1 cellular context compared by ENCODE assay signal in genomic region chr22:41397143-41397811, GRCh38.
A peak's percentile ranks its signal among the peaks of the same experiment; 100 is the strongest.
TF ChIP-seq lines count a peak whose summit lies in the region.

No MANE protein-coding gene starts in this region.

TF ChIP-seq in HepG2, 621 proteins besides CTCF, POLR2A, EP300 and RAD21 (continued from another document and continues in another):
- TF ChIP-seq ZNF788 (CRISPR knock-in tag; IDR thresholded peaks at IDR 0.05; ENCODE audit: borderline replicate concordance) (peak; percentile 56; the same call in 1 of the 2 replicates), RCOR2 (CRISPR knock-in tag; IDR thresholded peaks at IDR 0.05) (0 out of 2 replicates have a peak, but pooled peaks have one; percentile 22), STAG1 (CRISPR knock-in tag; IDR thresholded peaks at IDR 0.05) (peak; percentile 22; the same call in 1 of the 2 replicates), ZNF616 (CRISPR knock-in tag; IDR thresholded peaks at IDR 0.05; ENCODE audit: low read depth) (no peak), HIVEP1 (CRISPR knock-in tag; IDR thresholded peaks at IDR 0.05) (peak; percentile 95), ZNF574 (CRISPR knock-in tag; IDR thresholded peaks at IDR 0.05) (peak; percentile 52; the same call in 1 of the 2 replicates), ISX (CRISPR knock-in tag; conservative IDR thresholded peaks at IDR 0.05) (no peak), ZNF510 (CRISPR knock-in tag; IDR thresholded peaks at IDR 0.05; ENCODE audit: low read depth) (0 out of 2 replicates have a peak, but pooled peaks have one; percentile 37), PHF21A (CRISPR knock-in tag; IDR thresholded peaks at IDR 0.05) (peak; percentile 97), ZNF34 (CRISPR knock-in tag; IDR thresholded peaks at IDR 0.05; ENCODE audit: borderline replicate concordance) (0 out of 2 replicates have a peak, but pooled peaks have one; percentile 44), ZBTB7B (CRISPR knock-in tag; IDR thresholded peaks at IDR 0.05) (peak; percentile 68), ZKSCAN5 (CRISPR knock-in tag; IDR thresholded peaks at IDR 0.05) (no peak), SMAD1 (CRISPR knock-in tag; IDR thresholded peaks at IDR 0.05; ENCODE audit: borderline replicate concordance, low read depth) (peak; percentile 49; the same call in 1 of the 2 replicates), MEIS2 (CRISPR knock-in tag; IDR thresholded peaks at IDR 0.05) (peak; percentile 21; the same call in 1 of the 2 replicates), RBFOX2 (IDR thresholded peaks at IDR 0.05; ENCODE audit: low read depth, low read length) (peak; percentile 18; the same call in 1 of the 2 replicates), ZNF350 (CRISPR knock-in tag; IDR thresholded peaks at IDR 0.05; ENCODE audit: borderline replicate concordance, low read depth) (peak; percentile 62; the same call in 1 of the 2 replicates), GZF1 (CRISPR knock-in tag; IDR thresholded peaks at IDR 0.05) (0 out of 2 replicates have a peak, but pooled peaks have one; percentile 5), KLF16 (CRISPR knock-in tag; IDR thresholded peaks at IDR 0.05) (peak in 1 of 2 experiments; percentile 52; a peak in 1 of 4 replicates), EEA1 (CRISPR knock-in tag; IDR thresholded peaks at IDR 0.05; ENCODE audit: borderline replicate concordance) (0 out of 2 replicates have a peak, but pooled peaks have one; percentile 35), MXI1 (IDR thresholded peaks at IDR 0.05; ENCODE audit: borderline replicate concordance, low read depth, low read length) (peak; percentile 77; the same call in 2 of the 3 replicates), IRF2 (CRISPR knock-in tag; IDR thresholded peaks at IDR 0.05) (peak; percentile 61; the same call in 1 of the 2 replicates), HDAC2 (CRISPR knock-in tag; IDR thresholded peaks at IDR 0.05) (peak; percentile 83; the same call in 1 of the 2 replicates), NFYB (CRISPR knock-in tag; IDR thresholded peaks at IDR 0.05) (peak; percentile 65), NRL (CRISPR knock-in tag; IDR thresholded peaks at IDR 0.05; ENCODE audit: borderline replicate concordance) (0 out of 2 replicates have a peak, but pooled peaks have one; percentile 13), FOXO1 (CRISPR knock-in tag; IDR thresholded peaks at IDR 0.05) (peak; percentile 88), FOXP1 (IDR thresholded peaks at IDR 0.05) (no peak), FOXP1 (CRISPR knock-in tag; IDR thresholded peaks at IDR 0.05) (peak; percentile 73), ZNF430 (CRISPR knock-in tag; IDR thresholded peaks at IDR 0.05) (0 out of 2 replicates have a peak, but pooled peaks have one; percentile 66), GTF3A (CRISPR knock-in tag; conservative IDR thresholded peaks at IDR 0.05) (0 out of 2 replicates have a peak, but pooled peaks have one; percentile 52), MYPOP (CRISPR knock-in tag; IDR thresholded peaks at IDR 0.05) (peak; percentile 75), XRCC5 (optimal IDR thresholded peaks at IDR 0.05; ENCODE audit: low read length) (no peak), HNF4G (IDR thresholded peaks at IDR 0.05; ENCODE audit: borderline replicate concordance, low read depth, low read length) (peak; percentile 82), HNF4G (CRISPR knock-in tag; IDR thresholded peaks at IDR 0.05; ENCODE audit: borderline replicate concordance, low read depth) (peak; percentile 90), ZNF557 (CRISPR knock-in tag; IDR thresholded peaks at IDR 0.05) (no peak), POLR2AphosphoS5 (IDR thresholded peaks at IDR 0.05; ENCODE audit: low read depth, low read length) (peak; percentile 47), SMYD3 (CRISPR knock-in tag; IDR thresholded peaks at IDR 0.05) (no peak), SALL1 (CRISPR knock-in tag; IDR thresholded peaks at IDR 0.05) (peak; percentile 82), ZBTB7A (CRISPR knock-in tag; IDR thresholded peaks at IDR 0.05) (peak; percentile 83; the same call in 1 of the 2 replicates), SP5 (CRISPR knock-in tag; IDR thresholded peaks at IDR 0.05; ENCODE audit: borderline replicate concordance, low read depth) (peak; percentile 80), NFYC (CRISPR knock-in tag; IDR thresholded peaks at IDR 0.05) (peak; percentile 56), LCORL (IDR thresholded peaks at IDR 0.05) (no peak; the same call in 1 of the 2 replicates), LCORL (CRISPR knock-in tag; IDR thresholded peaks at IDR 0.05) (peak; percentile 98), GATAD2A (CRISPR knock-in tag; IDR thresholded peaks at IDR 0.05) (peak; percentile 80; the same call in 1 of the 2 replicates), BCL6 (CRISPR knock-in tag; IDR thresholded peaks at IDR 0.05) (peak; percentile 64), KAT8 (CRISPR knock-in tag; IDR thresholded peaks at IDR 0.05) (peak; percentile 49; the same call in 1 of the 2 replicates), ZKSCAN8 (CRISPR knock-in tag; IDR thresholded peaks at IDR 0.05; ENCODE audit: borderline replicate concordance) (no peak), ZSCAN5A (CRISPR knock-in tag; IDR thresholded peaks at IDR 0.05; ENCODE audit: borderline replicate concordance) (no peak)
- TF ChIP-seq, protein P1, sequence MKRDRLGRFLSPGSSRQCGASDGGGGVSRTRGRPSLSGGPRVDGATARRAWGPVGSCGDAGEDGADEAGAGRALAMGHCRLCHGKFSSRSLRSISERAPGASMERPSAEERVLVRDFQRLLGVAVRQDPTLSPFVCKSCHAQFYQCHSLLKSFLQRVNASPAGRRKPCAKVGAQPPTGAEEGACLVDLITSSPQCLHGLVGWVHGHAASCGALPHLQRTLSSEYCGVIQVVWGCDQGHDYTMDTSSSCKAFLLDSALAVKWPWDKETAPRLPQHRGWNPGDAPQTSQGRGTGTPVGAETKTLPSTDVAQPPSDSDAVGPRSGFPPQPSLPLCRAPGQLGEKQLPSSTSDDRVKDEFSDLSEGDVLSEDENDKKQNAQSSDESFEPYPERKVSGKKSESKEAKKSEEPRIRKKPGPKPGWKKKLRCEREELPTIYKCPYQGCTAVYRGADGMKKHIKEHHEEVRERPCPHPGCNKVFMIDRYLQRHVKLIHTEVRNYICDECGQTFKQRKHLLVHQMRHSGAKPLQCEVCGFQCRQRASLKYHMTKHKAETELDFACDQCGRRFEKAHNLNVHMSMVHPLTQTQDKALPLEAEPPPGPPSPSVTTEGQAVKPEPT (CRISPR knock-in tag; IDR thresholded peaks at IDR 0.05; ENCODE audit: low read depth), result 0 out of 2 replicates have a peak, but pooled peaks have one; percentile 51
- TF ChIP-seq, protein P2, sequence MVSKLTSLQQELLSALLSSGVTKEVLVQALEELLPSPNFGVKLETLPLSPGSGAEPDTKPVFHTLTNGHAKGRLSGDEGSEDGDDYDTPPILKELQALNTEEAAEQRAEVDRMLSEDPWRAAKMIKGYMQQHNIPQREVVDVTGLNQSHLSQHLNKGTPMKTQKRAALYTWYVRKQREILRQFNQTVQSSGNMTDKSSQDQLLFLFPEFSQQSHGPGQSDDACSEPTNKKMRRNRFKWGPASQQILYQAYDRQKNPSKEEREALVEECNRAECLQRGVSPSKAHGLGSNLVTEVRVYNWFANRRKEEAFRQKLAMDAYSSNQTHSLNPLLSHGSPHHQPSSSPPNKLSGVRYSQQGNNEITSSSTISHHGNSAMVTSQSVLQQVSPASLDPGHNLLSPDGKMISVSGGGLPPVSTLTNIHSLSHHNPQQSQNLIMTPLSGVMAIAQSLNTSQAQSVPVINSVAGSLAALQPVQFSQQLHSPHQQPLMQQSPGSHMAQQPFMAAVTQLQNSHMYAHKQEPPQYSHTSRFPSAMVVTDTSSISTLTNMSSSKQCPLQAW (CRISPR knock-in tag; IDR thresholded peaks at IDR 0.05), result peak; percentile 71
- TF ChIP-seq, protein P3, sequence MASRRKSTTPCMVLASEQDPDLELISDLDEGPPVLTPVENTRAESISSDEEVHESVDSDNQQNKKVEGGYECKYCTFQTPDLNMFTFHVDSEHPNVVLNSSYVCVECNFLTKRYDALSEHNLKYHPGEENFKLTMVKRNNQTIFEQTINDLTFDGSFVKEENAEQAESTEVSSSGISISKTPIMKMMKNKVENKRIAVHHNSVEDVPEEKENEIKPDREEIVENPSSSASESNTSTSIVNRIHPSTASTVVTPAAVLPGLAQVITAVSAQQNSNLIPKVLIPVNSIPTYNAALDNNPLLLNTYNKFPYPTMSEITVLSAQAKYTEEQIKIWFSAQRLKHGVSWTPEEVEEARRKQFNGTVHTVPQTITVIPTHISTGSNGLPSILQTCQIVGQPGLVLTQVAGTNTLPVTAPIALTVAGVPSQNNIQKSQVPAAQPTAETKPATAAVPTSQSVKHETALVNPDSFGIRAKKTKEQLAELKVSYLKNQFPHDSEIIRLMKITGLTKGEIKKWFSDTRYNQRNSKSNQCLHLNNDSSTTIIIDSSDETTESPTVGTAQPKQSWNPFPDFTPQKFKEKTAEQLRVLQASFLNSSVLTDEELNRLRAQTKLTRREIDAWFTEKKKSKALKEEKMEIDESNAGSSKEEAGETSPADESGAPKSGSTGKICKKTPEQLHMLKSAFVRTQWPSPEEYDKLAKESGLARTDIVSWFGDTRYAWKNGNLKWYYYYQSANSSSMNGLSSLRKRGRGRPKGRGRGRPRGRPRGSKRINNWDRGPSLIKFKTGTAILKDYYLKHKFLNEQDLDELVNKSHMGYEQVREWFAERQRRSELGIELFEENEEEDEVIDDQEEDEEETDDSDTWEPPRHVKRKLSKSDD (CRISPR knock-in tag; IDR thresholded peaks at IDR 0.05; ENCODE audit: low read depth), result no peak
- TF ChIP-seq, protein P4, sequence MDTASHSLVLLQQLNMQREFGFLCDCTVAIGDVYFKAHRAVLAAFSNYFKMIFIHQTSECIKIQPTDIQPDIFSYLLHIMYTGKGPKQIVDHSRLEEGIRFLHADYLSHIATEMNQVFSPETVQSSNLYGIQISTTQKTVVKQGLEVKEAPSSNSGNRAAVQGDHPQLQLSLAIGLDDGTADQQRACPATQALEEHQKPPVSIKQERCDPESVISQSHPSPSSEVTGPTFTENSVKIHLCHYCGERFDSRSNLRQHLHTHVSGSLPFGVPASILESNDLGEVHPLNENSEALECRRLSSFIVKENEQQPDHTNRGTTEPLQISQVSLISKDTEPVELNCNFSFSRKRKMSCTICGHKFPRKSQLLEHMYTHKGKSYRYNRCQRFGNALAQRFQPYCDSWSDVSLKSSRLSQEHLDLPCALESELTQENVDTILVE (CRISPR knock-in tag; IDR thresholded peaks at IDR 0.05), result peak; percentile 64
- TF ChIP-seq, protein P5, sequence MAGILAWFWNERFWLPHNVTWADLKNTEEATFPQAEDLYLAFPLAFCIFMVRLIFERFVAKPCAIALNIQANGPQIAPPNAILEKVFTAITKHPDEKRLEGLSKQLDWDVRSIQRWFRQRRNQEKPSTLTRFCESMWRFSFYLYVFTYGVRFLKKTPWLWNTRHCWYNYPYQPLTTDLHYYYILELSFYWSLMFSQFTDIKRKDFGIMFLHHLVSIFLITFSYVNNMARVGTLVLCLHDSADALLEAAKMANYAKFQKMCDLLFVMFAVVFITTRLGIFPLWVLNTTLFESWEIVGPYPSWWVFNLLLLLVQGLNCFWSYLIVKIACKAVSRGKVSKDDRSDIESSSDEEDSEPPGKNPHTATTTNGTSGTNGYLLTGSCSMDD (CRISPR knock-in tag; IDR thresholded peaks at IDR 0.05), result no peak
- TF ChIP-seq, protein P6, sequence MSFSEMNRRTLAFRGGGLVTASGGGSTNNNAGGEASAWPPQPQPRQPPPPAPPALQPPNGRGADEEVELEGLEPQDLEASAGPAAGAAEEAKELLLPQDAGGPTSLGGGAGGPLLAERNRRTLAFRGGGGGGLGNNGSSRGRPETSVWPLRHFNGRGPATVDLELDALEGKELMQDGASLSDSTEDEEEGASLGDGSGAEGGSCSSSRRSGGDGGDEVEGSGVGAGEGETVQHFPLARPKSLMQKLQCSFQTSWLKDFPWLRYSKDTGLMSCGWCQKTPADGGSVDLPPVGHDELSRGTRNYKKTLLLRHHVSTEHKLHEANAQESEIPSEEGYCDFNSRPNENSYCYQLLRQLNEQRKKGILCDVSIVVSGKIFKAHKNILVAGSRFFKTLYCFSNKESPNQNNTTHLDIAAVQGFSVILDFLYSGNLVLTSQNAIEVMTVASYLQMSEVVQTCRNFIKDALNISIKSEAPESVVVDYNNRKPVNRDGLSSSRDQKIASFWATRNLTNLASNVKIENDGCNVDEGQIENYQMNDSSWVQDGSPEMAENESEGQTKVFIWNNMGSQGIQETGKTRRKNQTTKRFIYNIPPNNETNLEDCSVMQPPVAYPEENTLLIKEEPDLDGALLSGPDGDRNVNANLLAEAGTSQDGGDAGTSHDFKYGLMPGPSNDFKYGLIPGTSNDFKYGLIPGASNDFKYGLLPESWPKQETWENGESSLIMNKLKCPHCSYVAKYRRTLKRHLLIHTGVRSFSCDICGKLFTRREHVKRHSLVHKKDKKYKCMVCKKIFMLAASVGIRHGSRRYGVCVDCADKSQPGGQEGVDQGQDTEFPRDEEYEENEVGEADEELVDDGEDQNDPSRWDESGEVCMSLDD (CRISPR knock-in tag; IDR thresholded peaks at IDR 0.05; ENCODE audit: borderline replicate concordance), result peak; percentile 92
